ENCODE assay signal across 8 cellular contexts in genomic region chr3:48919215-48920138, GRCh38. TPM values are rescaled to one million over a fixed set of nuclear protein-coding genes. Genes with fewer than 3 reads are reported as not detected.
DNase-seq lines count a peak whose midpoint lies in the region; ATAC-seq and TF ChIP-seq lines count a peak whose summit lies in the region.

No MANE protein-coding gene starts in this region.

- peak overlapping the region; percentile 92 to 96 for H3K4me3 Mint-ChIP-seq in activated T-cell treated with anti-CD3 and anti-CD28 coated beads, Interleukin-2, amount 50 U/mL, for 72 hours

- H3K27ac ChIP-seq in OCI-LY1 (ENCODE audit: low read depth, low read length, poor library complexity, severe bottlenecking) (peak overlapping the region; percentile 94), neuronal stem cell (replicated peaks; ENCODE audit: low read length) (peak overlapping the region; percentile 58), transverse colon (peak overlapping the region; percentile 95 to 100 (median 99))

- H3K14ac ChIP-seq in neuronal stem cell (ENCODE audit: low read length): no peak overlapping the region

- H3K36me3 ChIP-seq in OCI-LY1 (ENCODE audit: insufficient read depth, low read length) (peaks cover 28% of the 10 kb centered on the region), neuronal stem cell (replicated peaks in 1 of 2; ENCODE audit: control insufficient read depth in 2 of 2, insufficient read depth in 2 of 2, low read length in 2 of 2) (peaks cover 0 to 29% of the 10 kb centered on the region in 2 donors), transverse colon (peaks cover 0 to 22% (median 5%) of the 10 kb centered on the region in 4 donors)

- H3K4me1 Mint-ChIP-seq in activated T-cell treated with anti-CD3 and anti-CD28 coated beads, Interleukin-2, amount 50 U/mL, for 72 hours (ENCODE audit: low read depth): peaks cover 48% of the 10 kb centered on the region

- H4K8ac ChIP-seq in neuronal stem cell (ENCODE audit: low read depth, low read length): no peak overlapping the region

- in situ Hi-C loops in transverse colon (cut with MboI; ENCODE audit: low pct_ligation_motif_present in 1 of 4, low pct_unique_long_range_greater_than_20kb in 1 of 4, low sequenced_read_pairs in 3 of 4): no loop called here

- H3F3A ChIP-seq in OCI-LY1 (ENCODE audit: insufficient read depth, low read length): no peaks in the 10 kb centered on the region

- peak overlapping the region; percentile 55 for H3K23ac ChIP-seq in neuronal stem cell (ENCODE audit: low read depth, low read length, poor library complexity)

- TF ChIP-seq CTCF in OCI-LY1 (IDR thresholded peaks at IDR 0.05; ENCODE audit: low read length) (no peak), transverse colon (IDR thresholded peaks at IDR 0.05) (peak in 1 of 5 experiments; percentile 7)

- H3K4me1 ChIP-seq in OCI-LY1 (ENCODE audit: insufficient read depth, low read length, severe bottlenecking) (peaks cover 16% of the 10 kb centered on the region), neuronal stem cell (ENCODE audit: control insufficient read depth in 2 of 2, insufficient read depth in 1 of 2, low read depth in 1 of 2, low read length in 2 of 2) (peaks cover 2 to 5% of the 10 kb centered on the region in 2 donors), transverse colon (peaks cover 7 to 35% (median 25%) of the 10 kb centered on the region in 4 donors)

- intact Hi-C loops in transverse colon (cut with DNase I; ENCODE audit: low total_unique reads): no loop called here

- TF ChIP-seq EP300 in transverse colon (IDR thresholded peaks at IDR 0.05; ENCODE audit: low read depth): no peak

- H3K27me3 Mint-ChIP-seq in activated T-cell treated with anti-CD3 and anti-CD28 coated beads, Interleukin-2, amount 50 U/mL, for 72 hours (ENCODE audit: low read depth): no peaks in the 10 kb centered on the region

- no peaks in the 10 kb centered on the region for H4K20me1 ChIP-seq in OCI-LY1 (ENCODE audit: insufficient read depth, low read length)

- DNase-seq in NCI-H526 (lab: John Stamatoyannopoulos, UW) (peak; percentile 7 to 61), NCI-H526 treated with DMSO at 0.1 percent for 48 hours (lab: John Stamatoyannopoulos, UW) (no peak), fibroblast of peridontal ligament (ENCODE audit: extremely low read depth) (peak; percentile 45), neuronal stem cell (ENCODE audit: low spot score) (no peak), transverse colon (peak; percentile 25)
- DNase-seq in activated T-cell treated with anti-CD3 and anti-CD28 coated beads, Interleukin-2, amount 50 U/mL, for 72 hours: peak; percentile 67 to 74

- H2BK5ac ChIP-seq in neuronal stem cell (ENCODE audit: low read length): peak overlapping the region; percentile 60

- H3K4me3 ChIP-seq in OCI-LY1 (ENCODE audit: low read depth, low read length, poor library complexity, severe bottlenecking) (peak overlapping the region; percentile 86), neuronal stem cell (ENCODE audit: low read length in 2 of 2) (peak overlapping the region; percentile 65 to 98), transverse colon (peak overlapping the region; percentile 85 to 99 (median 92))

- no CpG with 5 or more reads among the region's 54 CpGs for WGBS in neuronal stem cell (ENCODE audit: extremely low coverage in 2 of 2, insufficient read length in 2 of 2, insufficient replicate concordance in 1 of 2), 2 donors
- WGBS in transverse colon (ENCODE audit: low coverage in 1 of 2), 2 donors: 0 to 1% methylated on average over 14 to 45 of the region's 54 CpGs

- no peak overlapping the region for H3K4ac ChIP-seq in neuronal stem cell (ENCODE audit: low read length)

- H3K9ac ChIP-seq in OCI-LY1 (ENCODE audit: low read length) (peak overlapping the region; percentile 76), neuronal stem cell (ENCODE audit: low read depth, low read length, poor library complexity) (peak overlapping the region; percentile 80)

- H3K9me3 ChIP-seq in OCI-LY1 (ENCODE audit: low read length): no peaks in the 10 kb centered on the region
- no peaks in the 10 kb centered on the region for H3K9me3 ChIP-seq in neuronal stem cell (replicated peaks in 1 of 2; ENCODE audit: control insufficient read depth in 2 of 2, insufficient read depth in 1 of 2, low read depth in 1 of 2, low read length in 2 of 2)
- H3K9me3 ChIP-seq in transverse colon: no peaks in the 10 kb centered on the region

- H2AK5ac ChIP-seq in neuronal stem cell (ENCODE audit: low read depth, low read length): peak overlapping the region; percentile 74

- H3K4me2 ChIP-seq in OCI-LY1 (ENCODE audit: low read length) (peak overlapping the region; percentile 84), neuronal stem cell (ENCODE audit: insufficient read depth, low read length, poor library complexity, severe bottlenecking) (peak overlapping the region; percentile 75)

- no peak overlapping the region for H2BK12ac ChIP-seq in neuronal stem cell (ENCODE audit: low read length)

- no peak overlapping the region for H2BK120ac ChIP-seq in neuronal stem cell (ENCODE audit: low read depth, low read length)

- H2AFZ ChIP-seq in OCI-LY1 (ENCODE audit: low read length): no peak overlapping the region
- peak overlapping the region; percentile 95 for H2AFZ ChIP-seq in neuronal stem cell (ENCODE audit: low read length)

- H3K79me2 ChIP-seq in OCI-LY1 (ENCODE audit: insufficient read depth, low read length): peaks cover 39% of the 10 kb centered on the region

- H3K27me3 ChIP-seq in OCI-LY1 (ENCODE audit: insufficient read depth, low read length): no peaks in the 10 kb centered on the region
- no peaks in the 10 kb centered on the region for H3K27me3 ChIP-seq in neuronal stem cell (ENCODE audit: control insufficient read depth in 3 of 3, insufficient read depth in 3 of 3, low read depth in 1 of 3, low read length in 3 of 3)
- H3K27me3 ChIP-seq in transverse colon: no peaks in the 10 kb centered on the region

- ATAC-seq in HG03045 (IDR thresholded peaks at IDR 0.05; ENCODE audit: unreplicated experiment): peak; percentile 26
- peak; percentile 30 to 43 for ATAC-seq in activated T-cell treated with anti-CD3 and anti-CD28 coated beads, Interleukin-2, amount 50 U/mL, for 72 hours (replicated peaks in 1 of 2)

- H3K79me1 ChIP-seq in neuronal stem cell (ENCODE audit: low read depth, low read length): peaks cover 4% of the 10 kb centered on the region

- no peak overlapping the region for H4K91ac ChIP-seq in neuronal stem cell (ENCODE audit: low read depth, low read length, poor library complexity)

- no peaks in the 10 kb centered on the region for H3K9me3 Mint-ChIP-seq in activated T-cell treated with anti-CD3 and anti-CD28 coated beads, Interleukin-2, amount 50 U/mL, for 72 hours

- peak overlapping the region; percentile 90 for H3K27ac Mint-ChIP-seq in activated T-cell treated with anti-CD3 and anti-CD28 coated beads, Interleukin-2, amount 50 U/mL, for 72 hours

- no peaks in the 10 kb centered on the region for H3K9me2 ChIP-seq in OCI-LY1 (ENCODE audit: low read depth, low read length)

- H3K18ac ChIP-seq in neuronal stem cell (ENCODE audit: low read length): peak overlapping the region; percentile 78

- peaks cover 10 to 17% of the 10 kb centered on the region in 2 donors for H3K36me3 Mint-ChIP-seq in activated T-cell treated with anti-CD3 and anti-CD28 coated beads, Interleukin-2, amount 50 U/mL, for 72 hours (ENCODE audit: insufficient read depth in 2 of 2)

- TF ChIP-seq POLR2A in transverse colon (IDR thresholded peaks at IDR 0.05): no peak

- H2BK15ac ChIP-seq in neuronal stem cell (ENCODE audit: low read length): no peak overlapping the region

RNA-seq across cellular contexts. Expression of gene ARIH2, which starts 0.8 kb away (rescaled TPM):
- 100 to 1,000 TPM; 174 to 183 TPM for total RNA-seq in activated T-cell treated with anti-CD3 and anti-CD28 coated beads, Interleukin-2, amount 50 U/mL, for 72 hours
- 40.1 TPM for polyA plus RNA-seq in neuronal stem cell (2013, experiment 1 of 2)
- 40.3 TPM for polyA plus RNA-seq in neuronal stem cell (2013, experiment 2 of 2)
- 100 to 1,000 TPM in 3 of 4 donors, 10 to 100 TPM in 1; 82.6 to 269 (median 115) TPM for total RNA-seq in transverse colon

RNA-seq across cellular contexts. Expression of gene SLC25A20, which starts 20.8 kb away (rescaled TPM):
- total RNA-seq in activated T-cell treated with anti-CD3 and anti-CD28 coated beads, Interleukin-2, amount 50 U/mL, for 72 hours: 10 to 100 TPM; 23.6 to 29.3 TPM
- polyA plus RNA-seq in neuronal stem cell (2013, experiment 1 of 2): 3.0 TPM
- 2.8 TPM for polyA plus RNA-seq in neuronal stem cell (2013, experiment 2 of 2)
- 10 to 100 TPM in 3 of 4 donors, 1 to 10 TPM in 1; 8.4 to 83.8 (median 31.7) TPM for total RNA-seq in transverse colon

Comparison
In these comparisons a context has a peak if more than half of its experiments do, and no peak if none do; other contexts are left out.
1. DNase-seq: peak in NCI-H526 (2 of 2), activated T-cell treated with anti-CD3 and anti-CD28 coated beads, Interleukin-2, amount 50 U/mL, for 72 hours (2 of 2), fibroblast of peridontal ligament (single experiment) and transverse colon (single experiment); none in NCI-H526 treated with DMSO at 0.1 percent for 48 hours (single experiment) and neuronal stem cell (single experiment).
2. Peak in every context shown above with its lines, with median percentiles within 50 percentile points of each other: H3K27ac ChIP-seq and H3K4me3 ChIP-seq.